In the genomic region with DNA sequence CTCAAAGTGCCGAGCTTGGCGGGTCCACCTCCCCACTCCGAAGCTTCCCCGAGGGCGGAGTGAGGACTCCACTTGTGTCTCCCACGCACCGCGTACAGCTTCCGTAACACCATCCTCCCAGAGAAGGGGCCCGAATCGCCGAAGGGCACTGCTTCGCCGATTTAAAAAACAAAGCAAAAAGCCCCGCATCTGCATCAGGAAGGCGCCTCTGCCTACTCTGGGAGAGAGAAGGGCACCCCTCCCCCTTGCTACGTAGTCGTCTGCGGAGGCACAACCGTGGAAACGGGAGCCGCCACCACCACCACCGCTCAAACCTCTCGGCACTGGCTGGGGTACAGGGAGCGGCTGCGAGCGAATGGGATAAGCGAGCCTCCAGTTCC, we compare ENCODE assay signal across 8 cellular contexts. TPM values are rescaled to one million over a fixed set of nuclear protein-coding genes. Genes with fewer than 3 reads are reported as not detected.
DNase-seq lines count a peak whose midpoint lies in the region; ATAC-seq and TF ChIP-seq lines count a peak whose summit lies in the region.

No MANE protein-coding gene starts in this region.

- ATAC-seq in GM19395 (IDR thresholded peaks at IDR 0.05; ENCODE audit: unreplicated experiment), result peak; percentile 40
- peak; percentile 19 for ATAC-seq in HG03521 (IDR thresholded peaks at IDR 0.05; ENCODE audit: unreplicated experiment)
- ATAC-seq in SK-N-SH treated with all-trans-retinoic acid at 6 μM for 48 hours, result peak; percentile 67
- peak; percentile 41 for ATAC-seq in activated naive CD8-positive, alpha-beta T cell treated with anti-CD3 and anti-CD28 coated beads, Interleukin-2, amount 10 ng/mL, durations not matched to agents 7 days and 5 days (ENCODE audit: low read depth)

- peaks cover 20 to 35% (median 20%) of the 10 kb centered on the region in 3 donors for H3K4me1 ChIP-seq in skeletal muscle tissue (ENCODE audit: control insufficient read depth in 3 of 3, insufficient read depth in 3 of 3, low read length in 3 of 3)

- peaks cover 22% of the 10 kb centered on the region for H3K36me3 Mint-ChIP-seq in activated naive CD8-positive, alpha-beta T cell treated with anti-CD3 and anti-CD28 coated beads, Interleukin-2, amount 10 ng/mL, durations not matched to agents 7 days and 5 days

- peak overlapping the region; percentile 93 for H3K27ac Mint-ChIP-seq in activated naive CD8-positive, alpha-beta T cell treated with anti-CD3 and anti-CD28 coated beads, Interleukin-2, amount 10 ng/mL, durations not matched to agents 7 days and 5 days

- no peaks in the 10 kb centered on the region for H3K27me3 Mint-ChIP-seq in activated naive CD8-positive, alpha-beta T cell treated with anti-CD3 and anti-CD28 coated beads, Interleukin-2, amount 10 ng/mL, durations not matched to agents 7 days and 5 days

- DNase-seq in CD1c-positive myeloid dendritic cell (ENCODE audit: extremely low spot score), result peak; percentile 83
- peak; percentile 73 for DNase-seq in activated naive CD8-positive, alpha-beta T cell treated with anti-CD3 and anti-CD28 coated beads, Interleukin-2, amount 10 ng/mL, durations not matched to agents 7 days and 5 days
- peak; percentile 61 for DNase-seq in hepatic stellate cell (ENCODE audit: low spot score)
- no peak for DNase-seq in cerebellar cortex (ENCODE audit: low spot score)

- H3K4me3 Mint-ChIP-seq in activated naive CD8-positive, alpha-beta T cell treated with anti-CD3 and anti-CD28 coated beads, Interleukin-2, amount 10 ng/mL, durations not matched to agents 7 days and 5 days, result peak overlapping the region; percentile 98

- H3K9ac ChIP-seq in skeletal muscle tissue (ENCODE audit: low read depth in 1 of 3, low read length in 3 of 3), result peak overlapping the region; percentile 96 to 99 (median 98)

- peak overlapping the region; percentile 93 for H3K27ac ChIP-seq in skeletal muscle tissue (ENCODE audit: low read depth, low read length)

- H3K4me1 Mint-ChIP-seq in activated naive CD8-positive, alpha-beta T cell treated with anti-CD3 and anti-CD28 coated beads, Interleukin-2, amount 10 ng/mL, durations not matched to agents 7 days and 5 days, result peaks cover 36% of the 10 kb centered on the region

- peaks cover 13 to 35% (median 28%) of the 10 kb centered on the region in 3 donors for H3K36me3 ChIP-seq in skeletal muscle tissue (ENCODE audit: control insufficient read depth in 3 of 3, insufficient read depth in 3 of 3, low read length in 3 of 3)

- H3K27me3 ChIP-seq in skeletal muscle tissue (ENCODE audit: control insufficient read depth in 3 of 3, insufficient read depth in 3 of 3, low read length in 3 of 3), result no peaks in the 10 kb centered on the region

- POLR2A ChIA-PET in activated naive CD8-positive, alpha-beta T cell treated with anti-CD3 and anti-CD28 coated beads, Interleukin-2, amount 10 ng/mL, durations not matched to agents 7 days and 5 days (lab: Charles Lee), result interaction anchor here (0.5 to 2.4 kb wide), 17 partner anchors 11 to 792 kb away, joined by 3 to 37 read pairs (median 3); a partner anchor contains a TSS

- peak overlapping the region; percentile 92 to 100 (median 99) for H3K4me3 ChIP-seq in skeletal muscle tissue (ENCODE audit: low read length in 3 of 3)

- no peaks in the 10 kb centered on the region for H3K9me3 ChIP-seq in skeletal muscle tissue (ENCODE audit: control insufficient read depth in 3 of 3, low read length in 3 of 3)

- H3K9me3 Mint-ChIP-seq in activated naive CD8-positive, alpha-beta T cell treated with anti-CD3 and anti-CD28 coated beads, Interleukin-2, amount 10 ng/mL, durations not matched to agents 7 days and 5 days, result no peaks in the 10 kb centered on the region

TF ChIP-seq in SK-N-SH treated with all-trans-retinoic acid at 6 μM for 48 hours, 23 proteins besides CTCF, POLR2A, EP300 and RAD21:
- TF ChIP-seq RARB (CRISPR knock-in tag; IDR thresholded peaks at IDR 0.05) (no peak), SNAI2 (CRISPR knock-in tag; IDR thresholded peaks at IDR 0.05) (no peak), CSDC2 (CRISPR knock-in tag; IDR thresholded peaks at IDR 0.05) (no peak), ARNTL (CRISPR knock-in tag; IDR thresholded peaks at IDR 0.05; ENCODE audit: borderline replicate concordance, low read depth) (no peak)
- TF ChIP-seq, protein P1, sequence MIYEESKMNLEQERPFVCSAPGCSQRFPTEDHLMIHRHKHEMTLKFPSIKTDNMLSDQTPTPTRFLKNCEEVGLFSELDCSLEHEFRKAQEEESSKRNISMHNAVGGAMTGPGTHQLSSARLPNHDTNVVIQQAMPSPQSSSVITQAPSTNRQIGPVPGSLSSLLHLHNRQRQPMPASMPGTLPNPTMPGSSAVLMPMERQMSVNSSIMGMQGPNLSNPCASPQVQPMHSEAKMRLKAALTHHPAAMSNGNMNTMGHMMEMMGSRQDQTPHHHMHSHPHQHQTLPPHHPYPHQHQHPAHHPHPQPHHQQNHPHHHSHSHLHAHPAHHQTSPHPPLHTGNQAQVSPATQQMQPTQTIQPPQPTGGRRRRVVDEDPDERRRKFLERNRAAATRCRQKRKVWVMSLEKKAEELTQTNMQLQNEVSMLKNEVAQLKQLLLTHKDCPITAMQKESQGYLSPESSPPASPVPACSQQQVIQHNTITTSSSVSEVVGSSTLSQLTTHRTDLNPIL (CRISPR knock-in tag; IDR thresholded peaks at IDR 0.05; ENCODE audit: low read depth), result 0 out of 2 replicates have a peak, but pooled peaks have one; percentile 11
- TF ChIP-seq, protein P2, sequence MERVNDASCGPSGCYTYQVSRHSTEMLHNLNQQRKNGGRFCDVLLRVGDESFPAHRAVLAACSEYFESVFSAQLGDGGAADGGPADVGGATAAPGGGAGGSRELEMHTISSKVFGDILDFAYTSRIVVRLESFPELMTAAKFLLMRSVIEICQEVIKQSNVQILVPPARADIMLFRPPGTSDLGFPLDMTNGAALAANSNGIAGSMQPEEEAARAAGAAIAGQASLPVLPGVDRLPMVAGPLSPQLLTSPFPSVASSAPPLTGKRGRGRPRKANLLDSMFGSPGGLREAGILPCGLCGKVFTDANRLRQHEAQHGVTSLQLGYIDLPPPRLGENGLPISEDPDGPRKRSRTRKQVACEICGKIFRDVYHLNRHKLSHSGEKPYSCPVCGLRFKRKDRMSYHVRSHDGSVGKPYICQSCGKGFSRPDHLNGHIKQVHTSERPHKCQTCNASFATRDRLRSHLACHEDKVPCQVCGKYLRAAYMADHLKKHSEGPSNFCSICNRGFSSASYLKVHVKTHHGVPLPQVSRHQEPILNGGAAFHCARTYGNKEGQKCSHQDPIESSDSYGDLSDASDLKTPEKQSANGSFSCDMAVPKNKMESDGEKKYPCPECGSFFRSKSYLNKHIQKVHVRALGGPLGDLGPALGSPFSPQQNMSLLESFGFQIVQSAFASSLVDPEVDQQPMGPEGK (CRISPR knock-in tag; IDR thresholded peaks at IDR 0.05; ENCODE audit: borderline replicate concordance), result no peak

RNA-seq across cellular contexts. Expression of a gene that starts 0.5 kb away (rescaled TPM):
- 10 to 100 TPM; 53.0 to 55.8 TPM for total RNA-seq in activated naive CD8-positive, alpha-beta T cell treated with anti-CD3 and anti-CD28 coated beads, Interleukin-2, amount 10 ng/mL, durations not matched to agents 7 days and 5 days
- total RNA-seq in skeletal muscle tissue, result 30.8 TPM

RNA-seq across cellular contexts. Expression of a gene that starts 26.8 kb away (rescaled TPM):
- total RNA-seq in activated naive CD8-positive, alpha-beta T cell treated with anti-CD3 and anti-CD28 coated beads, Interleukin-2, amount 10 ng/mL, durations not matched to agents 7 days and 5 days, result 1 to 10 TPM; 1.4 TPM
- 1.0 TPM for total RNA-seq in skeletal muscle tissue
